In genomic region chr9:22030101-22030598, GRCh38 we compare ENCODE assay signal across 8 cellular contexts. TPM values are rescaled to one million over a fixed set of nuclear protein-coding genes. Genes with fewer than 3 reads are reported as not detected.
DNase-seq lines count a peak whose midpoint lies in the region; ATAC-seq and TF ChIP-seq lines count a peak whose summit lies in the region.

No MANE protein-coding gene starts in this region.

- no peak for TF ChIP-seq CTCF in activated B cell treated with CpG ODN at 0.5 μM for 24 hours (IDR thresholded peaks at IDR 0.05)
- no peak for TF ChIP-seq CTCF in omental fat pad (IDR thresholded peaks at IDR 0.05)

- POLR2A ChIA-PET in activated B cell treated with CpG ODN at 0.5 μM for 24 hours (lab: Charles Lee): no interaction called here

- H3K27ac Mint-ChIP-seq in activated B cell treated with CpG ODN at 0.5 μM for 24 hours: no peak overlapping the region

- intact Hi-C loops in activated B cell treated with CpG ODN at 0.5 μM for 24 hours (cut with micrococcal nuclease): loop anchor here (2.0 kb wide), 1 partner anchor 21 kb away; the partner anchor contains the start of gene CDKN2B

- no peak overlapping the region for H3K4me3 Mint-ChIP-seq in activated B cell treated with CpG ODN at 0.5 μM for 24 hours

- CTCF ChIA-PET in activated B cell treated with CpG ODN at 0.5 μM for 24 hours (lab: Charles Lee): interaction anchor here (0.7 to 1.7 kb wide), 3 partner anchors 8 to 216 kb away, joined by 3 to 5 read pairs (median 5); no protein-coding TSS in a partner anchor

- peaks cover 7% of the 10 kb centered on the region for H3K4me1 Mint-ChIP-seq in activated B cell treated with CpG ODN at 0.5 μM for 24 hours

- H3K36me3 Mint-ChIP-seq in activated B cell treated with CpG ODN at 0.5 μM for 24 hours (ENCODE audit: low read depth): no peaks in the 10 kb centered on the region

- H3K27me3 Mint-ChIP-seq in activated B cell treated with CpG ODN at 0.5 μM for 24 hours: no peaks in the 10 kb centered on the region

- no peaks in the 10 kb centered on the region for H3K9me3 Mint-ChIP-seq in activated B cell treated with CpG ODN at 0.5 μM for 24 hours

- DNase-seq in activated B cell treated with CpG ODN at 0.5 μM for 24 hours (no peak), omental fat pad (ENCODE audit: low spot score) (no peak), NCI-H2171 treated with DMSO at 0.1 percent for 48 hours (lab: John Stamatoyannopoulos, UW) (no peak), putamen (ENCODE audit: low spot score) (no peak)
- DNase-seq in effector CD4-positive, alpha-beta T cell: no peak
- no peak for DNase-seq in stimulated activated CD4-positive, alpha-beta T cell treated with anti-CD3 and anti-CD28 coated beads, Interleukin-2, amount 100 ng/mL, for 48 hours

- peak; percentile 69 for ATAC-seq in GM19043 (IDR thresholded peaks at IDR 0.05; ENCODE audit: low read depth, unreplicated experiment)
- peak; percentile 92 for ATAC-seq in HG03159 (IDR thresholded peaks at IDR 0.05; ENCODE audit: unreplicated experiment)
- peak; percentile 56 for ATAC-seq in activated B cell treated with CpG ODN at 0.5 μM for 24 hours (ENCODE audit: low read depth)
- ATAC-seq in omental fat pad (ENCODE audit: low FRiP score): peak; percentile 81

RNA-seq across cellular contexts. Expression of gene CDKN2B, which starts 21.0 kb away (rescaled TPM):
- total RNA-seq in activated B cell treated with CpG ODN at 0.5 μM for 24 hours (0.32 and 0.38 TPM in 2 replicates), omental fat pad (10 to 100 TPM; 17.0 to 84.7 (median 34.9) TPM)

RNA-seq across cellular contexts. Expression of gene CDKN2B-AS1, which starts 35.6 kb away (rescaled TPM):
- total RNA-seq in activated B cell treated with CpG ODN at 0.5 μM for 24 hours (1.3 and 1.4 TPM in 2 replicates), omental fat pad (under 1 TPM in 2 of 4 donors, not detected in 2; 0.72 to 0.93 TPM)

RNA-seq across cellular contexts. Expression of gene CDKN2A, which starts 36.0 kb away (rescaled TPM):
- total RNA-seq in activated B cell treated with CpG ODN at 0.5 μM for 24 hours: 6.7 and 8.5 TPM in 2 replicates
- 1 to 10 TPM in 2 of 4 donors, under 1 TPM in 2; 0.72 to 3.0 (median 1.8) TPM for total RNA-seq in omental fat pad

Comparison
In these comparisons a context has a peak if more than half of its experiments do, and no peak if none do; other contexts are left out.
1. RNA of gene CDKN2B, which starts 21.0 kb away (total RNA-seq): 17.0 to 84.7 TPM in omental fat pad; 0.32 to 0.38 TPM in activated B cell treated with CpG ODN at 0.5 μM for 24 hours; every median in the first group is over 10 times any median in the second.
2. Peak in every context shown above with its lines, with median percentiles within 50 percentile points of each other: ATAC-seq.